8 cellular contexts compared by ENCODE assay signal in the genomic region with DNA sequence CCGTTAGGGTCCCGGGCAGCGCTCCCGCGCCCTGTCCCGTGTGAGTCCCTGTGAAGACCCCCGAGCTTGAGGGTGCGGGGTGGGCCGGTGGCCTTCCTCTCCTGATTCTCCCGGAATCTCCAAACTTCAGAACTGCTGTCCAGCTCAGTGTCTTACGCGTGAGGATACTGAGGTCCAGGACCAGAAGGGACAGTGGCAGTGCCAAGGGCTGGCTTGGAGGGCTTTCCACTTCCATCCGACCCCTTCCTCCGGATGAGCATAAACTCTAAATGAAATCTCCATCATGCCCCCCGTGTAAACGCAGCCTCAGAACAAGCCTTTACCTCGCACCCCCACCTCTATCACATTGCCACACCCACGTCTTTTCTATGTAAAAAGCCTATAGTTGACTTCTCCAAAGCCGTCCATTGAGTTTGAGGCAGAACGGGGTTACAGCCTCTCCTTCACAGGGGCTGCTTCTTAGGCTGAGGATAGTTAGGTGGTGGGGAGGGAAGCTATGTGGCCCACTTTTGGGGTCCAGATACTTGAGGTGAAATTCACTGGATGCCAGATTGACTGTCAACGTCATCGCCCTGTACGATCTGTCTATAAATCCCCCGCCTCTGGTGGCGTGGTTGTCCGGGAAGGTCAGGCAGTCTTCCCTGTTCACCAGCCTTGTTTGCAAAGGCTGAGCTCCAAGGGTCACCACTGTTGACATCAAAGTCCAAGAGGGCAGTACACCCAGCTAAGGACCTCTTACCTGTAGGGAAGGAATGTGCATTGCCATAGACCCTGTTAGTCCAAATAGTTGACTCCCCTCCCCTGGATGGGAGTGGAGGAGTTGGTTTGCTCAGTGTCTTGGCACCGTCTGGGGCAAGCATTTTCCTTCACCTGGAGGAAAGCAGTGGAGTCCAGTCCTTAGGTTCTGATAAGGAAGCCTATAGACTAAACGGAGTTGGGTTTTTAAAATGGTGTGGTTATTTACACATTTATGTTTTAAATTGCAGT. TPM values are rescaled to one million over a fixed set of nuclear protein-coding genes. Genes with fewer than 3 reads are reported as not detected.
A peak's percentile ranks its signal among the peaks of the same experiment; 100 is the strongest.
DNase-seq lines count a peak whose midpoint lies in the region; ATAC-seq, FAIRE-seq and TF ChIP-seq lines count a peak whose summit lies in the region.

No MANE protein-coding gene starts in this region.

- no peak overlapping the region for H2AFZ ChIP-seq in GM12878 (ENCODE audit: control insufficient read depth, low read depth, low read length)

- RAD21 ChIA-PET in GM12878 (lab: Charles Lee; ENCODE audit: unreplicated experiment) = interaction anchor here (0.6 to 3.9 kb wide), 9 partner anchors 8 to 477 kb away, joined by 3 to 31 read pairs (median 5); no protein-coding TSS in a partner anchor

- peak overlapping the region; percentile 89 for H3K27ac ChIP-seq in CD8-positive, alpha-beta T cell (ENCODE audit: low read depth, low read length)
- peak overlapping the region; percentile 96 for H3K27ac ChIP-seq in GM12878 (ENCODE audit: control insufficient read depth, insufficient read depth)
- peak overlapping the region; percentile 13 for H3K27ac ChIP-seq in layer of hippocampus (ENCODE audit: low read depth, low read length)

- peak overlapping the region; percentile 100 for H3K4me3 Mint-ChIP-seq in CD8-positive, alpha-beta T cell

- TF ChIP-seq EP300 in GM12878 (IDR thresholded peaks at IDR 0.05; ENCODE audit: borderline replicate concordance in 1 of 2, control insufficient read depth in 1 of 2, low read depth in 2 of 2, low read length in 2 of 2) = no peak

- peak overlapping the region; percentile 28 for H3K4me2 ChIP-seq in GM12878 (ENCODE audit: control insufficient read depth, insufficient read depth)

- SMC1A ChIA-PET in GM12878 (lab: Charles Lee; ENCODE audit: uncharacterized antibody, unreplicated experiment) = interaction anchor here (1.5 to 20.1 kb wide), 5 partner anchors 7 to 110 kb away, joined by 4 to 284 read pairs (median 30); no protein-coding TSS in a partner anchor

- in situ Hi-C loops in GM12878 (cut with MboI) = no loop called here

- H3K4me1 Mint-ChIP-seq in CD8-positive, alpha-beta T cell (ENCODE audit: low read depth) = peaks cover 53% of the 10 kb centered on the region

- POLR2A ChIA-PET in CD8-positive, alpha-beta T cell (lab: Charles Lee) = interaction anchor here (0.8 to 5.0 kb wide), 9 partner anchors 8 to 696 kb away, joined by 3 to 80 read pairs (median 4); a partner anchor contains a TSS
- POLR2A ChIA-PET in GM12878 (lab: Charles Lee) = interaction anchor here (0.8 to 5.5 kb wide), 8 partner anchors 9 to 61 kb away, joined by 3 to 68 read pairs (median 6); no protein-coding TSS in a partner anchor

- H3K4me3 ChIP-seq in CD8-positive, alpha-beta T cell (ENCODE audit: low read depth, low read length) = peak overlapping the region; percentile 84
- H3K4me3 ChIP-seq in GM12878 = peak overlapping the region; percentile 88

- H3K9me3 ChIP-seq in CD8-positive, alpha-beta T cell (ENCODE audit: low read length) = no peaks in the 10 kb centered on the region
- H3K9me3 ChIP-seq in GM12878 (replicated peaks; ENCODE audit: control insufficient read depth, insufficient read depth, low read length) = no peaks in the 10 kb centered on the region

- peaks cover 73% of the 10 kb centered on the region for H3K79me2 ChIP-seq in GM12878 (ENCODE audit: control insufficient read depth, insufficient read depth, low read length)

- H3K9ac ChIP-seq in GM12878 (ENCODE audit: control insufficient read depth, insufficient read depth, low read length) = peak overlapping the region; percentile 81

- peak; percentile 51 for ATAC-seq in CD8-positive, alpha-beta T cell
- ATAC-seq in GM12878 = peak; percentile 6

- H3K27ac Mint-ChIP-seq in CD8-positive, alpha-beta T cell = peak overlapping the region; percentile 100

- intact Hi-C loops in CD8-positive, alpha-beta T cell (cut with DNase I, micrococcal nuclease) = loop anchor here (1.0 to 5.0 kb wide), 7 partner anchors 9 to 1391 kb away; a partner anchor contains a TSS
- intact Hi-C loops in GM12878 (cut with micrococcal nuclease; ENCODE audit: unreplicated experiment) = loop anchor here (1.0 to 5.0 kb wide), 2 partner anchors 66 to 431 kb away; a partner anchor contains a TSS

- CTCF ChIA-PET in CD8-positive, alpha-beta T cell (lab: Charles Lee) = interaction anchor here (1.1 to 2.0 kb wide), 3 partner anchors 9 to 66 kb away, joined by 3 to 11 read pairs (median 4); no protein-coding TSS in a partner anchor
- CTCF ChIA-PET in GM12878 (lab: Yijun Ruan, JAX) = interaction anchor here (1.6 to 18.8 kb wide), 4 partner anchors 10 to 204 kb away, joined by 3 to 163 read pairs (median 6); a partner anchor contains a TSS

- no peaks in the 10 kb centered on the region for H4K20me1 ChIP-seq in GM12878 (ENCODE audit: control insufficient read depth, insufficient read depth)

- peak; percentile 28 to 72 (median 44) for DNase-seq in CD8-positive, alpha-beta T cell
- peak; percentile 30 for DNase-seq in HK-2 (ENCODE audit: unreplicated experiment)
- DNase-seq in SW480 (ENCODE audit: low spot score) = peak; percentile 44
- no peak for DNase-seq in GM12878 (ENCODE audit: low read depth, low spot score)
- peak; percentile 22 to 44 for DNase-seq in stimulated activated CD8-positive, alpha-beta memory T cell treated with anti-CD3 and anti-CD28 coated beads, Interleukin-15, amount 100 ng/mL, for 4 hours (ENCODE audit: low read depth in 2 of 2)
- no peak for DNase-seq in T1000 (lab: John Stamatoyannopoulos, UW)
- no peak for DNase-seq in H54 (ENCODE audit: insufficient read length, low spot score)

- H3K27me3 ChIP-seq in CD8-positive, alpha-beta T cell (ENCODE audit: insufficient read depth, low read length) = no peaks in the 10 kb centered on the region
- H3K27me3 ChIP-seq in GM12878 (replicated peaks in 1 of 2; ENCODE audit: control insufficient read depth in 2 of 2, insufficient read depth in 2 of 2, low read length in 1 of 2) (no peaks in the 10 kb centered on the region), layer of hippocampus (ENCODE audit: control insufficient read depth, insufficient read depth, low read length) (no peaks in the 10 kb centered on the region)

- no peaks in the 10 kb centered on the region for H3K27me3 Mint-ChIP-seq in CD8-positive, alpha-beta T cell (ENCODE audit: low read depth)

- H3K36me3 ChIP-seq in CD8-positive, alpha-beta T cell (ENCODE audit: insufficient read depth, low read length) = no peaks in the 10 kb centered on the region
- H3K36me3 ChIP-seq in GM12878 (ENCODE audit: control insufficient read depth in 2 of 2, insufficient read depth in 2 of 2, low read length in 1 of 2) = peaks cover 0 to under 1% of the 10 kb centered on the region in 2 experiments; a peak in 1 of 4 replicates

- H3K36me3 Mint-ChIP-seq in CD8-positive, alpha-beta T cell = peaks cover 23% of the 10 kb centered on the region

- H3K9me3 Mint-ChIP-seq in CD8-positive, alpha-beta T cell = no peaks in the 10 kb centered on the region

- BruUV-seq in GM12878 (replicated peaks; lab: Mats Ljungman, UMichigan) = TSS peak; percentile 52

- FAIRE-seq in GM12878 (lab: Jason Lieb, UNC) (no peak), H54 (lab: Jason Lieb, UNC) (no peak)

- TF ChIP-seq CTCF in CD8-positive, alpha-beta T cell (IDR thresholded peaks at IDR 0.05) = no peak
- TF ChIP-seq CTCF in GM12878 (IDR thresholded peaks at IDR 0.05 in 2 of 3, conservative IDR thresholded peaks at IDR 0.05 in 1 of 3; ENCODE audit: control insufficient read depth in 2 of 3, extremely low read depth in 1 of 3, insufficient read depth in 1 of 3, low read depth in 3 of 3, low read length in 3 of 3) = no peak

- TF ChIP-seq POLR2A in GM12878 (IDR thresholded peaks at IDR 0.05; ENCODE audit: low read depth, low read length) (peak; percentile 58), H54 (IDR thresholded peaks at IDR 0.05; ENCODE audit: low read depth, low read length) (no peak)

- peaks cover 37% of the 10 kb centered on the region for H3K4me1 ChIP-seq in CD8-positive, alpha-beta T cell (ENCODE audit: insufficient read depth, low read length)
- H3K4me1 ChIP-seq in GM12878 (ENCODE audit: control insufficient read depth, insufficient read depth, low read length) = peaks cover 19% of the 10 kb centered on the region

- WGBS in GM12878 (ENCODE audit: insufficient coverage, insufficient replicate concordance, low lambda C conversion rate, missing lambda C conversion rate) = under 1% methylated on average over 27 of the region's 28 CpGs

- TF ChIP-seq RAD21 in GM12878 (IDR thresholded peaks at IDR 0.05; ENCODE audit: insufficient read depth, low read depth, low read length) = no peak

TF ChIP-seq in GM12878, 131 proteins besides CTCF, POLR2A, EP300 and RAD21 (continues in another document):
- TF ChIP-seq NBN (IDR thresholded peaks at IDR 0.05) (peak; percentile 36; the same call in 1 of the 2 replicates), SREBF2 (IDR thresholded peaks at IDR 0.05; ENCODE audit: low read length) (no peak)

RNA-seq across cellular contexts. Expression of a gene that starts 1.2 kb away (rescaled TPM):
- 10 to 100 TPM; 73.0 to 88.9 TPM for total RNA-seq in CD8-positive, alpha-beta T cell
- total RNA-seq in GM12878 (2013; cell fraction: nucleolus; rRNA removed) = 223 and 263 TPM in 2 replicates
- total RNA-seq in GM12878 (2014; rRNA removed) (52.6 and 56.0 TPM in 2 replicates), GM12878 (2014; rRNA removed; fragmentation: Illumina TruSeq; extraction: Trizol) (57.5 and 60.6 TPM in 2 replicates), GM12878 (2021) (129 and 138 TPM in 2 replicates)
- polyA plus RNA-seq in GM12878 (2011; ENCODE audit: low read depth) = 49.4 TPM
- polyA plus RNA-seq in GM12878 (2011; rRNA removed) (104 and 139 TPM in 2 replicates), GM12878 (2014; fragmentation: Illumina TruSeq; extraction: Trizol) (57.5 and 75.9 TPM in 2 replicates), GM12878 (2014; fragmentation: Nextera tagmentation; extraction: Ambion mirVana) (10 to 100 TPM; 18.9 to 48.0 TPM), GM12878 (2014; rRNA removed) (61.3 and 73.8 TPM in 2 replicates), GM12878 (2016; fragmentation: Nextera tagmentation; extraction: Ambion mirVana) (10 to 100 TPM; 56.2 to 60.1 TPM)
- 52.9 and 58.1 TPM in 2 replicates for polyA plus RNA-seq in GM12878 (2011; cell fraction: cytosol; rRNA removed)
- polyA plus RNA-seq in GM12878 (2011; cell fraction: nucleus; rRNA removed) = 65.4 and 94.5 TPM in 2 replicates
- 59.5 and 72.2 TPM in 2 replicates for polyA plus RNA-seq in GM12878 (2012)
- polyA minus RNA-seq in GM12878 (2011; rRNA and poly(A)+ RNA removed) = 124 and 134 TPM in 2 replicates
- polyA minus RNA-seq in GM12878 (2011; cell fraction: cytosol; rRNA and poly(A)+ RNA removed) = 54.6 and 64.8 TPM in 2 replicates
- polyA minus RNA-seq in GM12878 (2011; cell fraction: nucleus; rRNA and poly(A)+ RNA removed) = 49.6 and 62.2 TPM in 2 replicates

Comparison
In these comparisons a context has a peak if more than half of its experiments do, and no peak if none do; other contexts are left out.
1. DNase-seq: peak in CD8-positive, alpha-beta T cell (7 of 7), HK-2 (single experiment), SW480 (single experiment) and stimulated activated CD8-positive, alpha-beta memory T cell treated with anti-CD3 and anti-CD28 coated beads, Interleukin-15, amount 100 ng/mL, for 4 hours (2 of 2); none in GM12878 (single experiment), T1000 (single experiment) and H54 (single experiment).
2. H3K27ac ChIP-seq: peak in every context shown above with its lines; median percentile 96 in GM12878; 89 in CD8-positive, alpha-beta T cell; 13 in layer of hippocampus.